In the genomic region with DNA sequence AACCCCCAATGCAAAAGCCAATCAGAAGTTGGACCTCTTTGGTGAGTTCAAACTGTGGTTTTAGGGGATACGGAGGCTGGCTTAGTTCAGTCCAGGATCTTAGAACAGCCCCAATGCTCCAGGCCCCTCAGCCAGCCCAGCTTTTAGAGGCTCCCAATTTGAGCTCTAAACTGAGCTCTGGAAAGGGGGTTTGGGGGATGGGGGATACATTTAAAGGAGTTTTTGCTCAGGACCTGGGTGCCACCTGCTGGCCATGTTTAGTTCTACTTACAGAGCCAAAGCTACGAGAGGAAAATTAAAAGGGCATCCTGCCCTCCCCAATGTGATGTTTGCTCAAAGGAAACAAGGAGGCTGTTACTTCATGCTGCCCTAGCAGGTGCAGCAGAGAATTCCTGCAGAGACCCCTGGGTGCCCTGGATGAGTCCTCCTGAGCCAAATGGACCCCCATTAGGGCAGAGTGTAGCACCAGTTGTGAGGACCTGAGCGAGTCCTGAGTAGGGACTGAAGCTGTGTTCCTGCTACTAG, we compare ENCODE assay signal across 8 cellular contexts. TPM values are rescaled to one million over a fixed set of nuclear protein-coding genes. Genes with fewer than 3 reads are reported as not detected.
DNase-seq lines count a peak whose midpoint lies in the region; ATAC-seq and TF ChIP-seq lines count a peak whose summit lies in the region.

No MANE protein-coding gene starts in this region.

- H3K9me3 Mint-ChIP-seq in activated naive CD8-positive, alpha-beta T cell treated with anti-CD3 and anti-CD28 coated beads, Interleukin-2, amount 10 ng/mL, durations not matched to agents 7 days and 5 days, result no peaks in the 10 kb centered on the region

- H2AFZ ChIP-seq in Karpas-422 (ENCODE audit: low read length), result no peak overlapping the region

- no peaks in the 10 kb centered on the region for H3K79me2 ChIP-seq in Karpas-422 (ENCODE audit: low read length)

- H3K36me3 ChIP-seq in Karpas-422 (ENCODE audit: insufficient read depth, low read length) (no peaks in the 10 kb centered on the region), cardiac muscle cell (no peaks in the 10 kb centered on the region)

- H3K4me2 ChIP-seq in Karpas-422 (ENCODE audit: low read depth, low read length, poor library complexity, severe bottlenecking), result no peak overlapping the region

- peak; percentile 69 for TF ChIP-seq CTCF in cardiac muscle cell (IDR thresholded peaks at IDR 0.05; ENCODE audit: low read depth, low read length)

- H3K27me3 ChIP-seq in Karpas-422 (ENCODE audit: low read length) (0 out of 2 replicates have a peak, but pooled peaks cover 2% of the 10 kb centered on the region), cardiac muscle cell (no peaks in the 10 kb centered on the region)

- H3K9me2 ChIP-seq in Karpas-422 (replicated peaks; ENCODE audit: insufficient read depth, low read length), result no peaks in the 10 kb centered on the region

- ATAC-seq in activated naive CD8-positive, alpha-beta T cell treated with anti-CD3 and anti-CD28 coated beads, Interleukin-2, amount 10 ng/mL, durations not matched to agents 7 days and 5 days (ENCODE audit: low read depth), result no peak
- ATAC-seq in HG03521 (IDR thresholded peaks at IDR 0.05; ENCODE audit: unreplicated experiment), result no peak

- H4K20me1 ChIP-seq in Karpas-422 (ENCODE audit: insufficient read depth, low read depth, low read length), result no peaks in the 10 kb centered on the region

- POLR2A ChIA-PET in activated naive CD8-positive, alpha-beta T cell treated with anti-CD3 and anti-CD28 coated beads, Interleukin-2, amount 10 ng/mL, durations not matched to agents 7 days and 5 days (lab: Charles Lee), result interaction anchor here (0.6 to 2.0 kb wide), 3 partner anchors 42 to 306 kb away, joined by 3 to 5 read pairs (median 4); no protein-coding TSS in a partner anchor

- H3K27ac ChIP-seq in Karpas-422 (ENCODE audit: low read length) (no peak overlapping the region), cardiac muscle cell (no peak overlapping the region)

- H3K9ac ChIP-seq in Karpas-422 (ENCODE audit: low read length), result no peak overlapping the region

- no peak overlapping the region for H3K27ac Mint-ChIP-seq in activated naive CD8-positive, alpha-beta T cell treated with anti-CD3 and anti-CD28 coated beads, Interleukin-2, amount 10 ng/mL, durations not matched to agents 7 days and 5 days

- DNase-seq in DMS53 treated with DMSO at 0.1 percent for 48 hours (lab: John Stamatoyannopoulos, UW; ENCODE audit: unreplicated experiment) (peak; percentile 14), Karpas-422 (peak; percentile 90), RPMI8226 (peak; percentile 47), cardiac muscle cell (ENCODE audit: low read depth in 1 of 2, low spot score in 1 of 2) (peak; percentile 82 to 91), renal cortical epithelial cell (ENCODE audit: low read depth) (peak; percentile 59), T1000 (lab: John Stamatoyannopoulos, UW) (no peak)
- DNase-seq in activated naive CD8-positive, alpha-beta T cell treated with anti-CD3 and anti-CD28 coated beads, Interleukin-2, amount 10 ng/mL, durations not matched to agents 7 days and 5 days, result peak; percentile 44

- no peak overlapping the region for H3K4me3 Mint-ChIP-seq in activated naive CD8-positive, alpha-beta T cell treated with anti-CD3 and anti-CD28 coated beads, Interleukin-2, amount 10 ng/mL, durations not matched to agents 7 days and 5 days

- H3K4me1 ChIP-seq in Karpas-422 (ENCODE audit: low read length) (peaks cover 15% of the 10 kb centered on the region), cardiac muscle cell (ENCODE audit: low read depth) (peaks cover 32% of the 10 kb centered on the region)

- no peaks in the 10 kb centered on the region for H3K36me3 Mint-ChIP-seq in activated naive CD8-positive, alpha-beta T cell treated with anti-CD3 and anti-CD28 coated beads, Interleukin-2, amount 10 ng/mL, durations not matched to agents 7 days and 5 days

- H3K27me3 Mint-ChIP-seq in activated naive CD8-positive, alpha-beta T cell treated with anti-CD3 and anti-CD28 coated beads, Interleukin-2, amount 10 ng/mL, durations not matched to agents 7 days and 5 days, result no peaks in the 10 kb centered on the region

- H3K4me3 ChIP-seq in Karpas-422 (ENCODE audit: low read length) (no peak overlapping the region), cardiac muscle cell (no peak overlapping the region)

- H3K4me1 Mint-ChIP-seq in activated naive CD8-positive, alpha-beta T cell treated with anti-CD3 and anti-CD28 coated beads, Interleukin-2, amount 10 ng/mL, durations not matched to agents 7 days and 5 days, result peaks cover 5% of the 10 kb centered on the region

- H3K9me3 ChIP-seq in Karpas-422 (ENCODE audit: low read length), result no peaks in the 10 kb centered on the region
- no peaks in the 10 kb centered on the region for H3K9me3 ChIP-seq in cardiac muscle cell (ENCODE audit: low read depth)

RNA-seq across cellular contexts. Expression of a gene that starts 15.9 kb away (rescaled TPM):
- 20.8 and 31.8 TPM in 2 replicates for total RNA-seq in Karpas-422 (2014; rRNA removed; shearing (Covaris generic); ENCODE audit: low replicate concordance)
- 10 to 100 TPM; 68.1 to 70.8 TPM for total RNA-seq in activated naive CD8-positive, alpha-beta T cell treated with anti-CD3 and anti-CD28 coated beads, Interleukin-2, amount 10 ng/mL, durations not matched to agents 7 days and 5 days
- 38.9 and 48.5 TPM in 2 replicates for total RNA-seq in cardiac muscle cell
- polyA plus RNA-seq in cardiac muscle cell, result 46.9 and 66.3 TPM in 2 replicates
- total RNA-seq in renal cortical epithelial cell, result 16.8 and 29.3 TPM in 2 replicates

RNA-seq across cellular contexts. Expression of a gene that starts 34.6 kb away (rescaled TPM):
- total RNA-seq in Karpas-422 (2014; rRNA removed; shearing (Covaris generic); ENCODE audit: low replicate concordance), result 30.0 and 35.7 TPM in 2 replicates
- 10 to 100 TPM; 14.9 to 18.0 TPM for total RNA-seq in activated naive CD8-positive, alpha-beta T cell treated with anti-CD3 and anti-CD28 coated beads, Interleukin-2, amount 10 ng/mL, durations not matched to agents 7 days and 5 days
- total RNA-seq in cardiac muscle cell (52.0 and 52.5 TPM in 2 replicates), renal cortical epithelial cell (23.6 and 35.0 TPM in 2 replicates)
- 67.0 and 77.7 TPM in 2 replicates for polyA plus RNA-seq in cardiac muscle cell

RNA-seq across cellular contexts. Expression of a gene that starts 46.4 kb away (rescaled TPM):
- total RNA-seq in Karpas-422 (2014; rRNA removed; shearing (Covaris generic); ENCODE audit: low replicate concordance), result 0.30 and 0.65 TPM in 2 replicates
- 1 to 10 TPM; 1.9 to 2.0 TPM for total RNA-seq in activated naive CD8-positive, alpha-beta T cell treated with anti-CD3 and anti-CD28 coated beads, Interleukin-2, amount 10 ng/mL, durations not matched to agents 7 days and 5 days
- total RNA-seq in cardiac muscle cell (75.9 and 143 TPM in 2 replicates), renal cortical epithelial cell (1.6 and 6.5 TPM in 2 replicates)
- polyA plus RNA-seq in cardiac muscle cell, result 212 TPM in 2 replicates

RNA-seq across cellular contexts. Expression of a gene that starts 54.6 kb away (rescaled TPM):
- total RNA-seq in Karpas-422 (2014; rRNA removed; shearing (Covaris generic); ENCODE audit: low replicate concordance), result 201 and 402 TPM in 2 replicates
- total RNA-seq in activated naive CD8-positive, alpha-beta T cell treated with anti-CD3 and anti-CD28 coated beads, Interleukin-2, amount 10 ng/mL, durations not matched to agents 7 days and 5 days, result 100 to 1,000 TPM; 302 to 325 TPM
- total RNA-seq in cardiac muscle cell (289 and 303 TPM in 2 replicates), renal cortical epithelial cell (302 and 423 TPM in 2 replicates)
- polyA plus RNA-seq in cardiac muscle cell, result 768 and 779 TPM in 2 replicates

Comparison
In these comparisons a context has a peak if more than half of its experiments do, and no peak if none do; other contexts are left out.
1. RNA of a gene that starts 46.4 kb away (total RNA-seq): 75.9 to 143 TPM in cardiac muscle cell; 1.6 to 6.5 TPM in renal cortical epithelial cell, 1.9 to 2.0 TPM in activated naive CD8-positive, alpha-beta T cell treated with anti-CD3 and anti-CD28 coated beads, Interleukin-2, amount 10 ng/mL, durations not matched to agents 7 days and 5 days and 0.30 to 0.65 TPM in Karpas-422; every median in the first group is over 10 times any median in the second.